Comparison of ENCODE assay signal across 1 cellular context in the genomic region with DNA sequence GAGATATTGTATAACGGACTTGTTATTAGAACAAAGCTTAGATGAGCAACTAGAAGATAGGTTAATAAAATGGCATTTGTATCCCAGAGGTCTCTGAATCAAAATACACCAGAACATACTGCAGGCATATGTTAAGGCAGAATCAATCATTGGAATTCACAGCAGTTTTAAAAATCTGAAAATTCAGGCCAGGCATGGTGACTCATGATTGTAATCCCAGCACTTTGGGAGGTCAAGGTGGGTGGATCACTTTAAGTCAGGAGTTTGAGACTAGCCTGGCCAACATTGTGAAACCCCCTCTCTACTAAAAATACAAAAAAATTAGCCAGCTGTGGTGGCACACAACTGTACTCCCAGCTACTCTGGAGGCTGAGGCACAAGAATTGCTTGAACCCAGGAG.
TF ChIP-seq lines count a peak whose summit lies in the region.

No MANE protein-coding gene starts in this region.

TF ChIP-seq in IMR-90, 13 proteins besides CTCF, POLR2A, EP300 and RAD21 (continued from another document):
- TF ChIP-seq CEBPB (IDR thresholded peaks at IDR 0.05; ENCODE audit: low read depth, low read length) (0 out of 2 replicates have a peak, but pooled peaks have one; percentile 5), SMC3 (IDR thresholded peaks at IDR 0.05; ENCODE audit: low read depth, low read length) (no peak)
TF ChIP-seq in IMR-90: peak in this region for 1.
